In the genomic region with DNA sequence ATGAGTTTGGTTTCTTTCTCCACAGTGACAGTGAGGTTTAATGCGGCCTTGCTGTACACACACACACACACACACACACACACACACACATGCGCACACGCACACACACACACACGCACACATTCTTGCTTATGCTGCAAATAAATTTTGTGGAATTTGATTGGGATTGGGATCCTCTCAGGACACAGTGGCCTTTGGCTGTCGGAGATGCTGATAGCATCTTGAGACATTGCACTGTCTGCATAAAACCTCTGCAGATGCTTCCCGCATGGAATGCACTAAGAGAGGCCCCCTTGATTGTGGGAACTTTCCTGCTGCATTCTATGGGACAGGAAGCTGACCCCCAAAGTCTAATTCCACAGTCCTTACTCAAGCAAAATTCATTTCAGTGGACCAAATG, we compare ENCODE assay signal across 1 cellular context.
TF ChIP-seq lines count a peak whose summit lies in the region.

No MANE protein-coding gene starts in this region.

TF ChIP-seq in SK-N-SH, 30 proteins besides CTCF, POLR2A, EP300 and RAD21 (continued from another document):
- TF ChIP-seq GABPA (IDR thresholded peaks at IDR 0.05; ENCODE audit: low read depth) (no peak), TCF12 (IDR thresholded peaks at IDR 0.05) (peak; percentile 48; the same call in 1 of the 2 replicates), SMC3 (IDR thresholded peaks at IDR 0.05; ENCODE audit: low read depth, low read length) (no peak), MXI1 (IDR thresholded peaks at IDR 0.05; ENCODE audit: low read depth, low read length) (no peak), EZH2phosphoT487 (IDR thresholded peaks at IDR 0.05; ENCODE audit: borderline replicate concordance, low read depth) (no peak), RFX5 (IDR thresholded peaks at IDR 0.05; ENCODE audit: low read length) (no peak), SIN3A (IDR thresholded peaks at IDR 0.05; ENCODE audit: borderline replicate concordance, low read depth, low read length) (no peak), TEAD4 (IDR thresholded peaks at IDR 0.05; ENCODE audit: borderline replicate concordance, insufficient read depth) (no peak), GATA2 (CRISPR knock-in tag; IDR thresholded peaks at IDR 0.05) (peak; percentile 39; the same call in 1 of the 2 replicates), RXRA (IDR thresholded peaks at IDR 0.05; ENCODE audit: borderline replicate concordance, low read depth) (no peak)
- TF ChIP-seq, protein P1, sequence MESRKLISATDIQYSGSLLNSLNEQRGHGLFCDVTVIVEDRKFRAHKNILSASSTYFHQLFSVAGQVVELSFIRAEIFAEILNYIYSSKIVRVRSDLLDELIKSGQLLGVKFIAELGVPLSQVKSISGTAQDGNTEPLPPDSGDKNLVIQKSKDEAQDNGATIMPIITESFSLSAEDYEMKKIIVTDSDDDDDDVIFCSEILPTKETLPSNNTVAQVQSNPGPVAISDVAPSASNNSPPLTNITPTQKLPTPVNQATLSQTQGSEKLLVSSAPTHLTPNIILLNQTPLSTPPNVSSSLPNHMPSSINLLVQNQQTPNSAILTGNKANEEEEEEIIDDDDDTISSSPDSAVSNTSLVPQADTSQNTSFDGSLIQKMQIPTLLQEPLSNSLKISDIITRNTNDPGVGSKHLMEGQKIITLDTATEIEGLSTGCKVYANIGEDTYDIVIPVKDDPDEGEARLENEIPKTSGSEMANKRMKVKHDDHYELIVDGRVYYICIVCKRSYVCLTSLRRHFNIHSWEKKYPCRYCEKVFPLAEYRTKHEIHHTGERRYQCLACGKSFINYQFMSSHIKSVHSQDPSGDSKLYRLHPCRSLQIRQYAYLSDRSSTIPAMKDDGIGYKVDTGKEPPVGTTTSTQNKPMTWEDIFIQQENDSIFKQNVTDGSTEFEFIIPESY (IDR thresholded peaks at IDR 0.05; ENCODE audit: borderline replicate concordance, low read depth): no peak
